ENCODE assay signal across 1 cellular context in the genomic region with DNA sequence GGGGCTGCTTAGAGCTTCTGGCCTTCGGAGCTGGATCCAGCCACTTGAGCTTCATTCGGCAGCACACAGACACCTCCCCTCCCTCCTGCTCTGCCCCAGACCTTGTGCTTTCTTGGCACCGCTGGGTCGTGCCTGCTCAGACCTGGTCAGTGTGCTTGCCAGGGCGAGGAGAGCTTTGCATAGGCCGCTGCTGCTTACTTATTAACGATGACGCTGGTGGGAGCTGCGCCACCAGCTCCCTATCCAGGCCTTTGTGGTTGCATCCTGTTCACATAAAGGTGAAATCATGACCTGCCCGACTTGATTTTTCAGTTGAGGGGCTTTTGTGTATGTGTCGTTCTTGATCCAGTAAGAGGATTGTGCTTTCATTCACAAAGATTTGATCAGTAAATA.
TF ChIP-seq lines count a peak whose summit lies in the region.

No MANE protein-coding gene starts in this region.

TF ChIP-seq in GM12878, 131 proteins besides CTCF, POLR2A, EP300 and RAD21 (continued from another document):
- TF ChIP-seq E4F1 (IDR thresholded peaks at IDR 0.05; ENCODE audit: borderline replicate concordance, partially characterized antibody) (no peak), DPF2 (IDR thresholded peaks at IDR 0.05) (0 out of 2 replicates have a peak, but pooled peaks have one; percentile 29), SMC3 (IDR thresholded peaks at IDR 0.05; ENCODE audit: borderline replicate concordance, low read length) (peak; percentile 5; the same call in 1 of the 2 replicates), BHLHE40 (IDR thresholded peaks at IDR 0.05; ENCODE audit: borderline replicate concordance in 1 of 2, low read depth in 2 of 2, low read length in 1 of 2) (no peak), CREM (IDR thresholded peaks at IDR 0.05; ENCODE audit: low read depth) (no peak), SIN3A (IDR thresholded peaks at IDR 0.05; ENCODE audit: low read depth, low read length) (no peak), TAF1 (IDR thresholded peaks at IDR 0.05; ENCODE audit: borderline replicate concordance, low read depth, low read length) (peak; percentile 38; the same call in 1 of the 2 replicates), MLLT1 (IDR thresholded peaks at IDR 0.05) (no peak), ATF7 (IDR thresholded peaks at IDR 0.05; ENCODE audit: low read depth) (no peak), JUNB (IDR thresholded peaks at IDR 0.05) (no peak), TCF3 (IDR thresholded peaks at IDR 0.05; ENCODE audit: borderline replicate concordance, insufficient read depth, low read depth, low read length) (0 out of 2 replicates have a peak, but pooled peaks have one; percentile 32), RAD51 (IDR thresholded peaks at IDR 0.05) (no peak), ZNF384 (IDR thresholded peaks at IDR 0.05; ENCODE audit: borderline replicate concordance, low read depth, low read length) (no peak), BRCA1 (IDR thresholded peaks at IDR 0.05; ENCODE audit: low read depth, low read length) (no peak), POU2F2 (IDR thresholded peaks at IDR 0.05; ENCODE audit: borderline replicate concordance, low read depth, low read length) (0 out of 3 replicates have a peak, but pooled peaks have one; percentile 54), TBL1XR1 (IDR thresholded peaks at IDR 0.05; ENCODE audit: low read depth, low read length) (0 out of 2 replicates have a peak, but pooled peaks have one; percentile 41), ZNF24 (IDR thresholded peaks at IDR 0.05) (no peak), POLR2AphosphoS5 (IDR thresholded peaks at IDR 0.05; ENCODE audit: low read length) (peak; percentile 69), ZBED1 (IDR thresholded peaks at IDR 0.05; ENCODE audit: borderline replicate concordance) (0 out of 2 replicates have a peak, but pooled peaks have one; percentile 2)
- TF ChIP-seq, protein P1, sequence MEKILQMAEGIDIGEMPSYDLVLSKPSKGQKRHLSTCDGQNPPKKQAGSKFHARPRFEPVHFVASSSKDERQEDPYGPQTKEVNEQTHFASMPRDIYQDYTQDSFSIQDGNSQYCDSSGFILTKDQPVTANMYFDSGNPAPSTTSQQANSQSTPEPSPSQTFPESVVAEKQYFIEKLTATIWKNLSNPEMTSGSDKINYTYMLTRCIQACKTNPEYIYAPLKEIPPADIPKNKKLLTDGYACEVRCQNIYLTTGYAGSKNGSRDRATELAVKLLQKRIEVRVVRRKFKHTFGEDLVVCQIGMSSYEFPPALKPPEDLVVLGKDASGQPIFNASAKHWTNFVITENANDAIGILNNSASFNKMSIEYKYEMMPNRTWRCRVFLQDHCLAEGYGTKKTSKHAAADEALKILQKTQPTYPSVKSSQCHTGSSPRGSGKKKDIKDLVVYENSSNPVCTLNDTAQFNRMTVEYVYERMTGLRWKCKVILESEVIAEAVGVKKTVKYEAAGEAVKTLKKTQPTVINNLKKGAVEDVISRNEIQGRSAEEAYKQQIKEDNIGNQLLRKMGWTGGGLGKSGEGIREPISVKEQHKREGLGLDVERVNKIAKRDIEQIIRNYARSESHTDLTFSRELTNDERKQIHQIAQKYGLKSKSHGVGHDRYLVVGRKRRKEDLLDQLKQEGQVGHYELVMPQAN (conservative IDR thresholded peaks at IDR 0.05) = no peak
- TF ChIP-seq, protein P2, sequence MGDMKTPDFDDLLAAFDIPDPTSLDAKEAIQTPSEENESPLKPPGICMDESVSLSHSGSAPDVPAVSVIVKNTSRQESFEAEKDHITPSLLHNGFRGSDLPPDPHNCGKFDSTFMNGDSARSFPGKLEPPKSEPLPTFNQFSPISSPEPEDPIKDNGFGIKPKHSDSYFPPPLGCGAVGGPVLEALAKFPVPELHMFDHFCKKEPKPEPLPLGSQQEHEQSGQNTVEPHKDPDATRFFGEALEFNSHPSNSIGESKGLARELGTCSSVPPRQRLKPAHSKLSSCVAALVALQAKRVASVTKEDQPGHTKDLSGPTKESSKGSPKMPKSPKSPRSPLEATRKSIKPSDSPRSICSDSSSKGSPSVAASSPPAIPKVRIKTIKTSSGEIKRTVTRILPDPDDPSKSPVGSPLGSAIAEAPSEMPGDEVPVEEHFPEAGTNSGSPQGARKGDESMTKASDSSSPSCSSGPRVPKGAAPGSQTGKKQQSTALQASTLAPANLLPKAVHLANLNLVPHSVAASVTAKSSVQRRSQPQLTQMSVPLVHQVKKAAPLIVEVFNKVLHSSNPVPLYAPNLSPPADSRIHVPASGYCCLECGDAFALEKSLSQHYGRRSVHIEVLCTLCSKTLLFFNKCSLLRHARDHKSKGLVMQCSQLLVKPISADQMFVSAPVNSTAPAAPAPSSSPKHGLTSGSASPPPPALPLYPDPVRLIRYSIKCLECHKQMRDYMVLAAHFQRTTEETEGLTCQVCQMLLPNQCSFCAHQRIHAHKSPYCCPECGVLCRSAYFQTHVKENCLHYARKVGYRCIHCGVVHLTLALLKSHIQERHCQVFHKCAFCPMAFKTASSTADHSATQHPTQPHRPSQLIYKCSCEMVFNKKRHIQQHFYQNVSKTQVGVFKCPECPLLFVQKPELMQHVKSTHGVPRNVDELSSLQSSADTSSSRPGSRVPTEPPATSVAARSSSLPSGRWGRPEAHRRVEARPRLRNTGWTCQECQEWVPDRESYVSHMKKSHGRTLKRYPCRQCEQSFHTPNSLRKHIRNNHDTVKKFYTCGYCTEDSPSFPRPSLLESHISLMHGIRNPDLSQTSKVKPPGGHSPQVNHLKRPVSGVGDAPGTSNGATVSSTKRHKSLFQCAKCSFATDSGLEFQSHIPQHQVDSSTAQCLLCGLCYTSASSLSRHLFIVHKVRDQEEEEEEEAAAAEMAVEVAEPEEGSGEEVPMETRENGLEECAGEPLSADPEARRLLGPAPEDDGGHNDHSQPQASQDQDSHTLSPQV (IDR thresholded peaks at IDR 0.05) = 0 out of 2 replicates have a peak, but pooled peaks have one; percentile 31
- TF ChIP-seq, protein P3, sequence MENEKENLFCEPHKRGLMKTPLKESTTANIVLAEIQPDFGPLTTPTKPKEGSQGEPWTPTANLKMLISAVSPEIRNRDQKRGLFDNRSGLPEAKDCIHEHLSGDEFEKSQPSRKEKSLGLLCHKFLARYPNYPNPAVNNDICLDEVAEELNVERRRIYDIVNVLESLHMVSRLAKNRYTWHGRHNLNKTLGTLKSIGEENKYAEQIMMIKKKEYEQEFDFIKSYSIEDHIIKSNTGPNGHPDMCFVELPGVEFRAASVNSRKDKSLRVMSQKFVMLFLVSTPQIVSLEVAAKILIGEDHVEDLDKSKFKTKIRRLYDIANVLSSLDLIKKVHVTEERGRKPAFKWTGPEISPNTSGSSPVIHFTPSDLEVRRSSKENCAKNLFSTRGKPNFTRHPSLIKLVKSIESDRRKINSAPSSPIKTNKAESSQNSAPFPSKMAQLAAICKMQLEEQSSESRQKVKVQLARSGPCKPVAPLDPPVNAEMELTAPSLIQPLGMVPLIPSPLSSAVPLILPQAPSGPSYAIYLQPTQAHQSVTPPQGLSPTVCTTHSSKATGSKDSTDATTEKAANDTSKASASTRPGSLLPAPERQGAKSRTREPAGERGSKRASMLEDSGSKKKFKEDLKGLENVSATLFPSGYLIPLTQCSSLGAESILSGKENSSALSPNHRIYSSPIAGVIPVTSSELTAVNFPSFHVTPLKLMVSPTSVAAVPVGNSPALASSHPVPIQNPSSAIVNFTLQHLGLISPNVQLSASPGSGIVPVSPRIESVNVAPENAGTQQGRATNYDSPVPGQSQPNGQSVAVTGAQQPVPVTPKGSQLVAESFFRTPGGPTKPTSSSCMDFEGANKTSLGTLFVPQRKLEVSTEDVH (IDR thresholded peaks at IDR 0.05; ENCODE audit: low read depth, partially characterized antibody) = no peak
